Comparison of ENCODE assay signal across 10 cellular contexts in genomic region chr4:82842593-82842992, GRCh38. TPM values are rescaled to one million over a fixed set of nuclear protein-coding genes. Genes with fewer than 3 reads are reported as not detected.
DNase-seq lines count a peak whose midpoint lies in the region; ATAC-seq, FAIRE-seq and TF ChIP-seq lines count a peak whose summit lies in the region.
"Had no signal": no experiment of that assay in that cellular context is flagged by ENCODE, and none has a peak within 500 bp of the region (broad histone marks: within the 10 kb centered on the region; RNA-seq: fewer than 3 reads in every experiment).

No MANE protein-coding gene starts in this region.

- no peak for TF ChIP-seq RAD21 in neural cell (conservative IDR thresholded peaks at IDR 0.05)

- H3K9me3 ChIP-seq in neural cell (ENCODE audit: low read length): no peaks in the 10 kb centered on the region

- no peaks in the 10 kb centered on the region for H3K27me3 ChIP-seq in neural cell (ENCODE audit: insufficient read depth, low read depth, low read length)

- H3F3A ChIP-seq in neural cell (ENCODE audit: insufficient read depth, low read length, poor library complexity, severe bottlenecking): no peaks in the 10 kb centered on the region

- H3K36me3 Mint-ChIP-seq in natural killer cell: peaks cover 24% of the 10 kb centered on the region

- H3K4me3 ChIP-seq in choroid plexus epithelial cell (ENCODE audit: low read depth, low read length) (no peak overlapping the region), neural cell (ENCODE audit: low read length) (no peak overlapping the region)

- no peaks in the 10 kb centered on the region for H3K79me2 ChIP-seq in neural cell (replicated peaks; ENCODE audit: insufficient read depth, low read length)

- no peak overlapping the region for H2AFZ ChIP-seq in neural cell (ENCODE audit: low read depth, low read length)

- DNase-seq in LHCN-M2 (ENCODE audit: low read depth) (peak; percentile 37), choroid plexus epithelial cell (ENCODE audit: low read depth) (peak; percentile 58), natural killer cell (no peak), NCI-H2227 treated with DMSO at 0.1 percent for 48 hours (lab: John Stamatoyannopoulos, UW) (no peak)
- DNase-seq: activated CD4-positive, alpha-beta T cell treated with anti-CD3 and anti-CD28 coated beads for 36 hours; hypothalamus had no signal

- no peaks in the 10 kb centered on the region for H3K27me3 Mint-ChIP-seq in natural killer cell (ENCODE audit: low read depth in 2 of 2)
- H3K27me3 Mint-ChIP-seq: activated CD4-positive, alpha-beta T cell treated with anti-CD3 and anti-CD28 coated beads for 36 hours; IgD-negative memory B cell had no signal

- peak; percentile 13 for FAIRE-seq in G401.6 (lab: Jason Lieb, UNC)

- TF ChIP-seq CTCF in choroid plexus epithelial cell (conservative IDR thresholded peaks at IDR 0.05; ENCODE audit: low read depth, low read length) (peak; percentile 67), neural cell (IDR thresholded peaks at IDR 0.05; ENCODE audit: poor library complexity, severe bottlenecking) (peak; percentile 10), natural killer cell (IDR thresholded peaks at IDR 0.05) (no peak)

- no peak overlapping the region for H3K4me2 ChIP-seq in neural cell (ENCODE audit: low read length)

- H3K9me3 Mint-ChIP-seq in natural killer cell: no peaks in the 10 kb centered on the region
- H3K9me3 Mint-ChIP-seq: IgD-negative memory B cell had no signal

- H3K4me1 Mint-ChIP-seq in natural killer cell: no peaks in the 10 kb centered on the region
- H3K4me1 Mint-ChIP-seq: activated CD4-positive, alpha-beta T cell treated with anti-CD3 and anti-CD28 coated beads for 36 hours had no signal

- H3K4me3 Mint-ChIP-seq in natural killer cell: no peak overlapping the region
- H3K4me3 Mint-ChIP-seq: activated CD4-positive, alpha-beta T cell treated with anti-CD3 and anti-CD28 coated beads for 36 hours; IgD-negative memory B cell had no signal

- H3K9ac ChIP-seq in neural cell (ENCODE audit: low read length): no peak overlapping the region

- no peak overlapping the region for H3K27ac Mint-ChIP-seq in natural killer cell
- H3K27ac Mint-ChIP-seq: activated CD4-positive, alpha-beta T cell treated with anti-CD3 and anti-CD28 coated beads for 36 hours; IgD-negative memory B cell had no signal

- ATAC-seq in natural killer cell (no peak), GM21825 (IDR thresholded peaks at IDR 0.05; ENCODE audit: unreplicated experiment) (no peak)
- ATAC-seq: activated CD4-positive, alpha-beta T cell treated with anti-CD3 and anti-CD28 coated beads for 36 hours had no signal

- no peaks in the 10 kb centered on the region for H3K9me2 ChIP-seq in neural cell (ENCODE audit: insufficient read depth, low read length)

- no peak overlapping the region for H3K27ac ChIP-seq in neural cell (ENCODE audit: low read length)

- TF ChIP-seq EP300 in neural cell (conservative IDR thresholded peaks at IDR 0.05; ENCODE audit: poor library complexity, severe bottlenecking): no peak

- intact Hi-C loops in natural killer cell (cut with micrococcal nuclease): no loop called here

- H3K36me3 ChIP-seq in neural cell (ENCODE audit: insufficient read depth, low read length): no peaks in the 10 kb centered on the region

- H4K20me1 ChIP-seq in neural cell (ENCODE audit: insufficient read depth): no peaks in the 10 kb centered on the region

TF ChIP-seq in neural cell, 6 proteins besides CTCF, POLR2A, EP300 and RAD21:
- peak; percentile 15 for TF ChIP-seq SMC3 (conservative IDR thresholded peaks at IDR 0.05; ENCODE audit: poor library complexity)
- TF ChIP-seq TAF1 (IDR thresholded peaks at IDR 0.05; ENCODE audit: low read depth): no peak

RNA-seq across cellular contexts. Expression of gene SCD5, which starts 44.0 kb away (rescaled TPM):
- total RNA-seq in LHCN-M2 (2014; rRNA removed): 23.8 and 31.3 TPM in 2 replicates
- 6.6 TPM for polyA plus RNA-seq in LHCN-M2 (2012)
- 212 and 226 TPM in 2 replicates for polyA plus RNA-seq in neural cell
- 222 and 246 TPM in 2 replicates for polyA minus RNA-seq in neural cell
- 10 to 100 TPM in 1 of 3 donors, 1 to 10 TPM in 2; 8.9 to 11.6 (median 9.0) TPM for total RNA-seq in natural killer cell
- polyA plus RNA-seq: IgD-negative memory B cell had no signal

RNA-seq across cellular contexts. Expression of gene SEC31A, which starts 48.4 kb away (rescaled TPM):
- total RNA-seq in LHCN-M2 (2014; rRNA removed) (179 and 189 TPM in 2 replicates), natural killer cell (100 to 1,000 TPM; 176 to 183 (median 177) TPM)
- 174 TPM for polyA plus RNA-seq in LHCN-M2 (2012)
- polyA plus RNA-seq in neural cell: 74.0 and 139 TPM in 2 replicates
- 146 and 173 TPM in 2 replicates for polyA minus RNA-seq in neural cell

RNA-seq across cellular contexts. Expression of gene THAP9, which starts 57.9 kb away (rescaled TPM):
- total RNA-seq in LHCN-M2 (2014; rRNA removed) (1.8 and 2.3 TPM in 2 replicates), natural killer cell (1 to 10 TPM; 1.6 to 2.6 (median 2.1) TPM)
- 0.32 TPM for polyA plus RNA-seq in LHCN-M2 (2012)
- 8.8 and 11.7 TPM in 2 replicates for polyA plus RNA-seq in neural cell
- 31.0 and 37.0 TPM in 2 replicates for polyA minus RNA-seq in neural cell

Comparison
In these comparisons a context has a peak if more than half of its experiments do, and no peak if none do; other contexts are left out.
1. DNase-seq: peak in LHCN-M2 (single experiment) and choroid plexus epithelial cell (single experiment); none in natural killer cell (single experiment) and NCI-H2227 treated with DMSO at 0.1 percent for 48 hours (single experiment).